In the genomic region with DNA sequence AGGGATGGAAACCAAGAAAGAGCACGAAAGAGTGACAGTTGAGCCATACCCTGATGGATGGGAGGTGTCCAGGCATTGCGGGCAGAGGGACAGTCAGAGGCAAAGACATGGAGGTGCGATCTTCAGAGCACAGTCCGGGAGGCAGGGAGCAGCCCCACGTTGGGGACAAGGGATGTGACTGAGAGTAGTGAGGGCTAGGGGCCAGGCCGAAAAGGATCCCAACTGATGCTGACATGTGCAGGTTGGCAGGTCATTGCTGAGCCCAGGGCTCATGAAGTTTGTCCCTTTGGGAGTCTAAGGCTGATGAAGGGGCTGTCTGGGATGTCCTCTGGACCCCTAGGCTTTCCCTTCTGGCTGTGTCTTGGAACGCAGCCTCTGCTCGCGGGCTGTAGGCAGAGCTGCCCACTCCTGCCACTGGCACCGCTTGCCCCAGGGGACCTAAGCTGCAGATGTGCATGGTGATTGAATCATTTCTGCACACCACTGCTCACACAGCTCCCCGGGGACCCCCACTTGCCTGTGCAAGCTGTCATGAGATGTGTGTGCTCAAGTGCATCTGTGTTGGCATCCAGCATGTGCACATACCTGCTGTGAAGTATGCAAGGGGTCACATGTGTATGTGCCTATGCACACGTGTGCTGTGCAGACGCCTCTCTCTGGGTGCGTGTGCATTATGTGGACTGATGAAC, we compare ENCODE assay signal across 18 cellular contexts.
DNase-seq lines count a peak whose midpoint lies in the region; ATAC-seq, FAIRE-seq and TF ChIP-seq lines count a peak whose summit lies in the region.
"Had no signal": no experiment of that assay in that cellular context is flagged by ENCODE, and none has a peak within 500 bp of the region (broad histone marks: within the 10 kb centered on the region; RNA-seq: fewer than 3 reads in every experiment).

No MANE protein-coding gene starts in this region.

- H3K27me3 Mint-ChIP-seq in naive B cell (peaks cover 0 to 31% (median 14%) of the 10 kb centered on the region in 3 donors), CD14-positive monocyte (ENCODE audit: low read depth in 3 of 3) (peaks cover 0 to 3% (median 2%) of the 10 kb centered on the region in 3 donors)
- H3K27me3 Mint-ChIP-seq: CD4-positive, alpha-beta T cell; effector memory CD8-positive, alpha-beta T cell; naive thymus-derived CD8-positive, alpha-beta T cell had no signal

- CTCF ChIA-PET in RWPE1 (lab: Yijun Ruan, JAX): interaction anchor here (0.6 to 2.6 kb wide), 3 partner anchors 9 to 1147 kb away, joined by 3 to 42 read pairs (median 22); a partner anchor contains a TSS

- peaks cover 0 to 7% of the 10 kb centered on the region in 2 donors for H3K36me3 Mint-ChIP-seq in naive B cell
- H3K36me3 Mint-ChIP-seq in CD14-positive monocyte: peaks cover 41 to 54% of the 10 kb centered on the region in 2 donors

- H3K27ac ChIP-seq in left ventricle myocardium inferior (replicated peaks) (peak overlapping the region; percentile 74), RWPE1 (peak overlapping the region; percentile 94), Peyer's patch (no peak overlapping the region)
- H3K27ac ChIP-seq: psoas muscle had no signal

- H3K36me3 ChIP-seq in left ventricle myocardium inferior: peaks cover 2% of the 10 kb centered on the region
- H3K36me3 ChIP-seq in Peyer's patch: no peaks in the 10 kb centered on the region

- peaks cover 84% of the 10 kb centered on the region for H3K4me1 ChIP-seq in left ventricle myocardium inferior
- peaks cover 0 to 21% (median 3%) of the 10 kb centered on the region in 4 donors for H3K4me1 ChIP-seq in Peyer's patch

- H3K27ac Mint-ChIP-seq in naive B cell (peak overlapping the region in 2 of 6 donors; percentile 27 to 62), CD14-positive monocyte (peak overlapping the region in 1 of 7 donors; percentile 22)
- H3K27ac Mint-ChIP-seq: CD4-positive, alpha-beta T cell had no signal

- no peak for TF ChIP-seq CTCF in left ventricle myocardium inferior (IDR thresholded peaks at IDR 0.05; ENCODE audit: borderline replicate concordance)
- TF ChIP-seq CTCF in RWPE1 (conservative IDR thresholded peaks at IDR 0.05; ENCODE audit: low read depth): no peak
- no peak for TF ChIP-seq CTCF in Peyer's patch (IDR thresholded peaks at IDR 0.05)
- no peak for TF ChIP-seq CTCF in CD14-positive monocyte (IDR thresholded peaks at IDR 0.05)

- FAIRE-seq in urothelium cell line (lab: Jason Lieb, UNC): peak; percentile 17

- H3K27me3 ChIP-seq in left ventricle myocardium inferior (ENCODE audit: low read depth): no peaks in the 10 kb centered on the region
- no peaks in the 10 kb centered on the region for H3K27me3 ChIP-seq in Peyer's patch
- H3K27me3 ChIP-seq: tibial nerve had no signal

- ATAC-seq in left ventricle myocardium superior (no peak), naive B cell (ENCODE audit: low read depth in 2 of 2) (peak; percentile 55 to 76)
- no peak for ATAC-seq in stimulated activated naive CD8-positive, alpha-beta T cell treated with anti-CD3 and anti-CD28 coated beads, Interleukin-15, Interleukin-2, amounts not matched to agents 100 U/mL and 50 U/mL, for 24 hours
- ATAC-seq: effector memory CD8-positive, alpha-beta T cell; naive thymus-derived CD8-positive, alpha-beta T cell had no signal

- H3K9me3 ChIP-seq in left ventricle myocardium inferior (replicated peaks) (no peaks in the 10 kb centered on the region), Peyer's patch (no peaks in the 10 kb centered on the region)
- H3K9me3 ChIP-seq: psoas muscle, tibial nerve had no signal

- intact Hi-C loops in left ventricle myocardium inferior (cut with micrococcal nuclease) (loop anchor here (5.0 to 10.0 kb wide), 3 partner anchors 127 to 1149 kb away; a partner anchor contains a TSS), left ventricle myocardium superior (cut with micrococcal nuclease) (loop anchor here (10.0 kb wide), 2 partner anchors 59 to 1149 kb away; no protein-coding TSS in a partner anchor), CD14-positive monocyte (cut with micrococcal nuclease) (loop anchor here (10.0 kb wide), 4 partner anchors 69 to 959 kb away; no protein-coding TSS in a partner anchor)

- POLR2A ChIA-PET in RWPE1 (lab: Yijun Ruan, JAX; ENCODE audit: low non-redundant PET): no interaction called here

- no peak overlapping the region for H3K4me3 Mint-ChIP-seq in naive B cell
- no peak overlapping the region for H3K4me3 Mint-ChIP-seq in CD14-positive monocyte
- H3K4me3 Mint-ChIP-seq: CD4-positive, alpha-beta T cell; effector memory CD8-positive, alpha-beta T cell; naive thymus-derived CD8-positive, alpha-beta T cell had no signal

- H3K9me3 Mint-ChIP-seq in naive B cell (peaks cover 0 to 8% (median 7%) of the 10 kb centered on the region in 7 donors), CD14-positive monocyte (peaks cover 0 to 4% (median 0%) of the 10 kb centered on the region in 7 donors)
- H3K9me3 Mint-ChIP-seq: CD4-positive, alpha-beta T cell; effector memory CD8-positive, alpha-beta T cell; naive thymus-derived CD8-positive, alpha-beta T cell had no signal

- no peak overlapping the region for H3K4me3 ChIP-seq in left ventricle myocardium inferior
- no peak overlapping the region for H3K4me3 ChIP-seq in Peyer's patch
- H3K4me3 ChIP-seq: psoas muscle, tibial nerve had no signal

- DNase-seq in left ventricle myocardium inferior: no peak
- no peak for DNase-seq in left ventricle myocardium superior
- DNase-seq in RWPE1 (ENCODE audit: low spot score): no peak
- DNase-seq in naive B cell: peak; percentile 27
- DNase-seq in urothelium cell line (ENCODE audit: low spot score): no peak
- DNase-seq in stimulated activated naive CD8-positive, alpha-beta T cell treated with anti-CD3 and anti-CD28 coated beads, Interleukin-15, Interleukin-2, amounts not matched to agents 100 U/mL and 50 U/mL, for 24 hours: no peak
- DNase-seq in Peyer's patch: no peak
- no peak for DNase-seq in CD14-positive monocyte (ENCODE audit: low spot score)
- DNase-seq: activated CD4-positive, alpha-beta T cell treated with anti-CD3 and anti-CD28 coated beads, Interleukin-2, amount 50 U/mL, for 1 hour; activated naive CD4-positive, alpha-beta T cell; CD4-positive, alpha-beta T cell; cerebellar nuclear complex; effector memory CD8-positive, alpha-beta T cell; naive thymus-derived CD8-positive, alpha-beta T cell; NCI-H146; NCI-H446 treated with DMSO at 0.1 percent for 48 hours; psoas muscle had no signal

- H3K4me1 Mint-ChIP-seq in naive B cell (peaks cover 7 to 12% (median 12%) of the 10 kb centered on the region in 3 donors), CD14-positive monocyte (peaks cover 16% of the 10 kb centered on the region)

- TF ChIP-seq POLR2A in Peyer's patch (IDR thresholded peaks at IDR 0.05): no peak

Comparison
In these comparisons a context has a peak if more than half of its experiments do, and no peak if none do; other contexts are left out.
1. H3K27ac ChIP-seq: peak in left ventricle myocardium inferior (single experiment) and RWPE1 (single experiment); none in Peyer's patch (0 of 4).
2. ATAC-seq: peak in naive B cell (2 of 2); none in left ventricle myocardium superior (single experiment) and stimulated activated naive CD8-positive, alpha-beta T cell treated with anti-CD3 and anti-CD28 coated beads, Interleukin-15, Interleukin-2, amounts not matched to agents 100 U/mL and 50 U/mL, for 24 hours (single experiment).